ENCODE assay signal across 18 cellular contexts in genomic region chr5:123992641-123993040, GRCh38.
DNase-seq lines count a peak whose midpoint lies in the region; ATAC-seq and TF ChIP-seq lines count a peak whose summit lies in the region.
"Had no signal": no experiment of that assay in that cellular context is flagged by ENCODE, and none has a peak within 500 bp of the region (broad histone marks: within the 10 kb centered on the region; RNA-seq: fewer than 3 reads in every experiment).

No MANE protein-coding gene starts in this region.

- DNase-seq in activated T-cell treated with anti-CD3 and anti-CD28 coated beads, Interleukin-2, amount 50 U/mL, for 72 hours: no peak
- DNase-seq in activated T-cell treated with anti-CD3 and anti-CD28 coated beads, Interleukin-2, amount 50 U/mL, for 1 hour: no peak
- DNase-seq in foreskin melanocyte (peak; percentile 58), neural crest cell (ENCODE audit: low read depth, low spot score) (no peak), GM10248 (ENCODE audit: extremely low spot score) (no peak), NCI-H524 treated with DMSO at 0.1 percent for 48 hours (lab: John Stamatoyannopoulos, UW) (no peak), HFFc6 (no peak), hepatic stellate cell (ENCODE audit: low spot score) (no peak)
- DNase-seq: CD4-positive, CD25-positive, alpha-beta regulatory T cell; EL; H7; NCI-H2029; NCI-H2171; NCI-H446 treated with DMSO at 0.1 percent for 48 hours; NCI-H774; PC-3; SJCRH30 had no signal

- H3K27ac Mint-ChIP-seq in activated T-cell treated with anti-CD3 and anti-CD28 coated beads, Interleukin-2, amount 50 U/mL, for 72 hours: peak overlapping the region; percentile 14
- H3K27ac Mint-ChIP-seq in neural crest cell (ENCODE audit: unreplicated experiment) (peak overlapping the region; percentile 65), HFFc6 (no peak overlapping the region)
- H3K27ac Mint-ChIP-seq: B cell; CD4-positive, CD25-positive, alpha-beta regulatory T cell had no signal

- no peaks in the 10 kb centered on the region for H3K27me3 Mint-ChIP-seq in activated T-cell treated with anti-CD3 and anti-CD28 coated beads, Interleukin-2, amount 50 U/mL, for 72 hours (ENCODE audit: low read depth)
- no peaks in the 10 kb centered on the region for H3K27me3 Mint-ChIP-seq in neural crest cell (ENCODE audit: low read depth)
- H3K27me3 Mint-ChIP-seq in HFFc6 (ENCODE audit: insufficient read depth): peaks cover 11% of the 10 kb centered on the region
- H3K27me3 Mint-ChIP-seq: B cell; CD4-positive, CD25-positive, alpha-beta regulatory T cell had no signal

- no peaks in the 10 kb centered on the region for H3K4me1 Mint-ChIP-seq in activated T-cell treated with anti-CD3 and anti-CD28 coated beads, Interleukin-2, amount 50 U/mL, for 72 hours (ENCODE audit: low read depth)
- H3K4me1 Mint-ChIP-seq in neural crest cell (peaks cover 42% of the 10 kb centered on the region), HFFc6 (ENCODE audit: low read depth) (peaks cover 12% of the 10 kb centered on the region)
- H3K4me1 Mint-ChIP-seq: B cell had no signal

- TF ChIP-seq CTCF in neural crest cell (conservative IDR thresholded peaks at IDR 0.05): no peak
- no peak for TF ChIP-seq CTCF in GM10248 (IDR thresholded peaks at IDR 0.05; ENCODE audit: control extremely low read depth, extremely low read depth, low read depth, missing control alignments)
- no peak for TF ChIP-seq CTCF in HFFc6 (IDR thresholded peaks at IDR 0.05)

- no peaks in the 10 kb centered on the region for H3K36me3 Mint-ChIP-seq in activated T-cell treated with anti-CD3 and anti-CD28 coated beads, Interleukin-2, amount 50 U/mL, for 72 hours (ENCODE audit: insufficient read depth in 2 of 2)
- H3K36me3 Mint-ChIP-seq in neural crest cell (ENCODE audit: low read depth) (peaks cover 6% of the 10 kb centered on the region), HFFc6 (ENCODE audit: low read depth) (no peaks in the 10 kb centered on the region)
- H3K36me3 Mint-ChIP-seq: CD4-positive, CD25-positive, alpha-beta regulatory T cell had no signal

- no peak for ATAC-seq in activated T-cell treated with anti-CD3 and anti-CD28 coated beads, Interleukin-2, amount 50 U/mL, for 72 hours (replicated peaks in 1 of 2)
- ATAC-seq: PC-3 had no signal

- H3K4me3 Mint-ChIP-seq in activated T-cell treated with anti-CD3 and anti-CD28 coated beads, Interleukin-2, amount 50 U/mL, for 72 hours: no peak overlapping the region
- H3K4me3 Mint-ChIP-seq in neural crest cell (no peak overlapping the region), HFFc6 (no peak overlapping the region)
- H3K4me3 Mint-ChIP-seq: B cell; CD4-positive, CD25-positive, alpha-beta regulatory T cell had no signal

- CTCF ChIA-PET in GM10248 (lab: Yijun Ruan, JAX): interaction anchor here (1.0 to 1.2 kb wide), 2 partner anchors 11 to 29 kb away, joined by 3 to 4 read pairs; no protein-coding TSS in a partner anchor

- POLR2A ChIA-PET in GM10248 (lab: Yijun Ruan, JAX): no interaction called here

- peaks cover 0 to 11% of the 10 kb centered on the region in 2 donors for H3K9me3 Mint-ChIP-seq in activated T-cell treated with anti-CD3 and anti-CD28 coated beads, Interleukin-2, amount 50 U/mL, for 72 hours
- H3K9me3 Mint-ChIP-seq in neural crest cell (peaks cover 6% of the 10 kb centered on the region), HFFc6 (no peaks in the 10 kb centered on the region)
